In the genomic region with DNA sequence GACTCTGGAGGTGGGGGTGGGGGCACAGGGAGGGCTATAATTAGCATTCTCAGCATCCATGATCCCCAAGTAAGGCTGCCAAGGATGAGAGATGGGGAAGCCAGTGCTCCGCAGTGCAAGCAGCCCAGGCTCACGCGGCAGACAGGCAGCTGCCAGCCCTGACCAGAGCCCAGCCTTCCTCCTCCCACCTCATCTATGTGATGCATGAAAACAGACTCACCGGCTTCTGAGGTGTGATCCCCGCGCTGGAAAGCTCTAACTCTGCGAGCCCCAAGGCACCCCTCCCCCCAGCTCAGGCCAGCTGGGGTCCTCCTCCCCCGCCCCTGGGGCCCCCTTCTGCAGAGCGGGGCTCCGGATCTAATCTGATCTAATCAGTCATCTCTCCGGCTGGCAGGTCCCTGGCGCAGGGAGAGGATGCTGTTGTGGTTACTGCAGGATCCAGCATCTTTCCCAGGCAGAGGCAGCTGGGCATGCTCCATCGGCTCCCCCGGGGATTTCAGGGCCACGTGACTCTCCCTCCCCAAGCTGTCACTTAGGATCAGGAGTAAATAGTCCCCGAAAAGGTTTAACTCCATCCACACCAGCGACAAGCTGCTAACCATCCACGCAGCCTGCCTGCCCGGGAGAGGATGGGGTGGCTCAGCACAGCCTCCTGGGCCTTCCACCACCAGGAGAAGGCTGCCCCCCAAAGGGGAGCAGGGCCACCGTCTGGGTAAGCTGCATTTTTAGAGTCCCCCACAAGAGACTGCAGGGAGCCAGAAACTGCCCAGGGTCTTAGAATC, we compare ENCODE assay signal across 9 cellular contexts. TPM values are rescaled to one million over a fixed set of nuclear protein-coding genes. Genes with fewer than 3 reads are reported as not detected.
DNase-seq lines count a peak whose midpoint lies in the region; ATAC-seq, FAIRE-seq and TF ChIP-seq lines count a peak whose summit lies in the region.
"Had no signal": no experiment of that assay in that cellular context is flagged by ENCODE, and none has a peak within 500 bp of the region (broad histone marks: within the 10 kb centered on the region; RNA-seq: fewer than 3 reads in every experiment).

A gene with protein sequence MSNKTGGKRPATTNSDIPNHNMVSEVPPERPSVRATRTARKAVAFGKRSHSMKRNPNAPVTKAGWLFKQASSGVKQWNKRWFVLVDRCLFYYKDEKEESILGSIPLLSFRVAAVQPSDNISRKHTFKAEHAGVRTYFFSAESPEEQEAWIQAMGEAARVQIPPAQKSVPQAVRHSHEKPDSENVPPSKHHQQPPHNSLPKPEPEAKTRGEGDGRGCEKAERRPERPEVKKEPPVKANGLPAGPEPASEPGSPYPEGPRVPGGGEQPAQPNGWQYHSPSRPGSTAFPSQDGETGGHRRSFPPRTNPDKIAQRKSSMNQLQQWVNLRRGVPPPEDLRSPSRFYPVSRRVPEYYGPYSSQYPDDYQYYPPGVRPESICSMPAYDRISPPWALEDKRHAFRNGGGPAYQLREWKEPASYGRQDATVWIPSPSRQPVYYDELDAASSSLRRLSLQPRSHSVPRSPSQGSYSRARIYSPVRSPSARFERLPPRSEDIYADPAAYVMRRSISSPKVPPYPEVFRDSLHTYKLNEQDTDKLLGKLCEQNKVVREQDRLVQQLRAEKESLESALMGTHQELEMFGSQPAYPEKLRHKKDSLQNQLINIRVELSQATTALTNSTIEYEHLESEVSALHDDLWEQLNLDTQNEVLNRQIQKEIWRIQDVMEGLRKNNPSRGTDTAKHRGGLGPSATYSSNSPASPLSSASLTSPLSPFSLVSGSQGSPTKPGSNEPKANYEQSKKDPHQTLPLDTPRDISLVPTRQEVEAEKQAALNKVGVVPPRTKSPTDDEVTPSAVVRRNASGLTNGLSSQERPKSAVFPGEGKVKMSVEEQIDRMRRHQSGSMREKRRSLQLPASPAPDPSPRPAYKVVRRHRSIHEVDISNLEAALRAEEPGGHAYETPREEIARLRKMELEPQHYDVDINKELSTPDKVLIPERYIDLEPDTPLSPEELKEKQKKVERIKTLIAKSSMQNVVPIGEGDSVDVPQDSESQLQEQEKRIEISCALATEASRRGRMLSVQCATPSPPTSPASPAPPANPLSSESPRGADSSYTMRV (minus strand): TSS at position 456 of the 782 bp plus-strand sequence. CDS start 86,202 bp downstream, outside the sequence.

- H3K79me2 ChIP-seq in K562 (ENCODE audit: control insufficient read depth, insufficient read depth, low read length): no peaks in the 10 kb centered on the region

- H3K4me1 ChIP-seq in K562 (replicated peaks in 1 of 2; ENCODE audit: control insufficient read depth in 2 of 2, insufficient read depth in 2 of 2, low read length in 2 of 2) (peaks cover 28 to 34% of the 10 kb centered on the region in 2 experiments), iPS-20b (ENCODE audit: insufficient read depth, low read length) (peaks cover 12% of the 10 kb centered on the region; the same call in 1 of the 2 replicates)

- no peak within 1 kb of the TSS for H3K27ac ChIP-seq in K562 (ENCODE audit: extremely low read depth, low read depth, low read length)
- H3K27ac ChIP-seq in iPS-20b (ENCODE audit: low read length): no peak within 1 kb of the TSS
- H3K27ac ChIP-seq in temporal lobe (ENCODE audit: low read depth, low read length): peak within 1 kb of the TSS; percentile 54

- CTCF ChIA-PET in K562 (lab: Yijun Ruan, JAX; ENCODE audit: low intra/inter-chr PET ratio): no interaction called here

- peak; percentile 60 to 71 for TF ChIP-seq RAD21 in K562 (CRISPR knock-in tag; conservative IDR thresholded peaks at IDR 0.05 in 1 of 2, IDR thresholded peaks at IDR 0.05 in 1 of 2)

- POLR2A ChIA-PET in K562 (lab: Yijun Ruan, JAX): interaction anchor here (0.6 to 1.4 kb wide), 4 partner anchors 19 to 1768 kb away, joined by 3 to 4 read pairs (median 4); no protein-coding TSS in a partner anchor

- FAIRE-seq in K562 (lab: Jason Lieb, UNC): no peak
- FAIRE-seq: colon had no signal

- H3K27me3 ChIP-seq in K562 (ENCODE audit: control insufficient read depth in 2 of 2, insufficient read depth in 2 of 2, low read length in 2 of 2) (peaks cover 11 to 25% of the 10 kb centered on the region in 2 experiments; a peak in 3 of 5 replicates), iPS-20b (ENCODE audit: insufficient read depth, low read length) (peaks cover 27% of the 10 kb centered on the region)

- DNase-seq in Caki2 (ENCODE audit: low read depth) (no peak), NCI-H146 treated with DMSO at 0.1 percent for 48 hours (lab: John Stamatoyannopoulos, UW; ENCODE audit: unreplicated experiment) (peak; percentile 25), K562 (ENCODE audit: extremely low read depth in 1 of 4, low spot score in 3 of 4) (peak; percentile 33 to 42 (median 38)), HPDE6-E6E7 (ENCODE audit: extremely low spot score) (no peak)
- DNase-seq in activated CD4-positive, alpha-beta T cell treated with anti-CD3 and anti-CD28 coated beads for 1 hour: no peak

- H3K4me3 ChIP-seq in K562 (no peak within 1 kb of the TSS), iPS-20b (ENCODE audit: low read length) (peak within 1 kb of the TSS; percentile 47; the same call in 1 of the 2 replicates)

- ATAC-seq in K562 (peak; percentile 48), HG03045 (IDR thresholded peaks at IDR 0.05; ENCODE audit: unreplicated experiment) (no peak)

- intact Hi-C loops in K562 (cut with micrococcal nuclease): loop anchor here (5.0 to 10.0 kb wide), 2 partner anchors 445 to 497 kb away; partner anchors contain the start of gene SNRPE

- H3K36me3 ChIP-seq in K562 (ENCODE audit: control insufficient read depth, insufficient read depth, low read length) (no peaks in the 10 kb centered on the region), iPS-20b (ENCODE audit: insufficient read depth, low read depth, low read length) (no peaks in the 10 kb centered on the region)

- no peak for TF ChIP-seq POLR2A in K562 (conservative IDR thresholded peaks at IDR 0.05)

- H3K9ac ChIP-seq in K562 (ENCODE audit: insufficient read depth in 1 of 2, low read depth in 2 of 2, low read length in 2 of 2) (peak within 1 kb of the TSS in 1 of 2 experiments; percentile 42; a peak in 1 of 4 replicates), iPS-20b (ENCODE audit: low read depth, low read length) (no peak within 1 kb of the TSS)

- peak; percentile 50 to 96 (median 83) for TF ChIP-seq CTCF in K562 (IDR thresholded peaks at IDR 0.05 in 2 of 3, conservative IDR thresholded peaks at IDR 0.05 in 1 of 3; ENCODE audit: insufficient read depth in 2 of 3, low read depth in 1 of 3, low read length in 3 of 3)

- H2AFZ ChIP-seq in K562 (ENCODE audit: low read depth, low read length): no peak within 1 kb of the TSS

- no TSS peak for BruUV-seq in K562 (replicated peaks; lab: Mats Ljungman, UMichigan)

- H3K9me1 ChIP-seq in K562 (ENCODE audit: control insufficient read depth, insufficient read depth, low read length): no peaks in the 10 kb centered on the region

- no peaks in the 10 kb centered on the region for H3K9me3 ChIP-seq in K562 (replicated peaks; ENCODE audit: control insufficient read depth, insufficient read depth, low read depth, low read length)
- H3K9me3 ChIP-seq in iPS-20b (ENCODE audit: insufficient read depth, low read depth, low read length): no peaks in the 10 kb centered on the region

- no peak for TF ChIP-seq EP300 in K562 (IDR thresholded peaks at IDR 0.05; ENCODE audit: low read length)

- H4K20me1 ChIP-seq in K562 (replicated peaks; ENCODE audit: control insufficient read depth, insufficient read depth, low read length): no peaks in the 10 kb centered on the region

- 8% methylated on average over 20 of the region's 20 CpGs for WGBS in K562 (ENCODE audit: insufficient coverage, low coverage, missing lambda C conversion rate)

- no peak within 1 kb of the TSS for H3K4me2 ChIP-seq in K562 (ENCODE audit: insufficient read depth, low read length)

- in situ Hi-C loops in Caki2 (cut with HindIII; ENCODE audit: low pct_unique_long_range_greater_than_20kb, low sequenced_read_pairs): no loop called here
- in situ Hi-C loops in K562 (cut with MboI): loop anchor here (5.0 to 10.0 kb wide), 3 partner anchors 147 to 495 kb away; partner anchors contain the start of genes GOLT1A and SNRPE

TF ChIP-seq in K562, 482 proteins besides CTCF, POLR2A, EP300 and RAD21 (continues in another document):
- TF ChIP-seq SMARCE1 (IDR thresholded peaks at IDR 0.05): no peak
- no peak for TF ChIP-seq ILK (tag; IDR thresholded peaks at IDR 0.05; ENCODE audit: borderline replicate concordance, low read depth)
- no peak for TF ChIP-seq FIP1L1 (IDR thresholded peaks at IDR 0.05; ENCODE audit: low read depth, low read length, poor library complexity, severe bottlenecking)
- TF ChIP-seq MAZ (CRISPR knock-in tag; conservative IDR thresholded peaks at IDR 0.05 in 1 of 2, IDR thresholded peaks at IDR 0.05 in 1 of 2): 0 out of 4 replicates have a peak, but pooled peaks of 1 of the 2 experiments have one; percentile 15
- TF ChIP-seq SMC3 (conservative IDR thresholded peaks at IDR 0.05; ENCODE audit: insufficient read depth, low read depth, low read length): peak; percentile 29; the same call in 1 of the 2 replicates
- no peak for TF ChIP-seq MXI1 (IDR thresholded peaks at IDR 0.05; ENCODE audit: low read depth, low read length)

RNA-seq across cellular contexts. Expression of the gene that starts here (rescaled TPM):
- total RNA-seq in Caki2 (2014; rRNA removed; shearing (Covaris generic); ENCODE audit: low replicate concordance): 20.8 and 36.3 TPM in 2 replicates
- 0.09 and 0.14 TPM in 2 replicates for total RNA-seq in K562 (2011; cell fraction: chromatin; rRNA removed; ENCODE audit: low replicate concordance)
- total RNA-seq in K562 (2011; cell fraction: nucleolus; rRNA removed): 0.17 TPM in 1 of 2 replicates, not detected in the other
- 0.15 TPM in 1 of 2 replicates, not detected in the other for total RNA-seq in K562 (2011; cell fraction: nucleoplasm; rRNA removed)
- total RNA-seq in K562 (2014; rRNA removed): not detected in 2 replicates
- not detected in 2 replicates for total RNA-seq in K562 (2014; rRNA removed; fragmentation: Illumina TruSeq; extraction: Trizol)
- total RNA-seq in K562 (2015; rRNA removed; fragmentation: Illumina TruSeq; extraction: Trizol): 0.04 and 0.34 TPM in 2 replicates
- total RNA-seq in K562 (2021): 0.29 and 0.33 TPM in 2 replicates
- polyA plus RNA-seq in K562 (2011; rRNA removed): 0.01 TPM in 2 replicates
- 0.01 TPM in 1 of 2 replicates, not detected in the other for polyA plus RNA-seq in K562 (2011; cell fraction: cytosol; rRNA removed)
- polyA plus RNA-seq in K562 (2011; cell fraction: nucleus; rRNA removed): 0.06 and 0.24 TPM in 2 replicates
- 0.21 and 0.35 TPM in 2 replicates for polyA plus RNA-seq in K562 (2012)
- not detected in 2 replicates for polyA plus RNA-seq in K562 (2014; fragmentation: Illumina TruSeq; extraction: Trizol)
- under 1 TPM in 1 of 2 experiments, not detected in 1; under 0.01 TPM for polyA plus RNA-seq in K562 (2014; fragmentation: Nextera tagmentation; extraction: Ambion mirVana)
- 0.01 TPM in 1 of 2 replicates, not detected in the other for polyA plus RNA-seq in K562 (2014; rRNA removed)
- 0.04 and 0.06 TPM in 2 replicates for polyA minus RNA-seq in K562 (2011; rRNA and poly(A)+ RNA removed)
- not detected in 2 replicates for polyA minus RNA-seq in K562 (2011; cell fraction: cytosol; rRNA and poly(A)+ RNA removed)
- under 0.01 and 0.11 TPM in 2 replicates for polyA minus RNA-seq in K562 (2011; cell fraction: nucleus; rRNA and poly(A)+ RNA removed)
- total RNA-seq in temporal lobe: 10.3 TPM

Comparison
In these comparisons a context has a peak if more than half of its experiments do, and no peak if none do; other contexts are left out.
1. Peak in DNase-seq and ATAC-seq in K562; RNA of the gene not detected or under 1 TPM.